ENCODE assay signal across 22 cellular contexts in genomic region chr6:14985366-14985765, GRCh38.
DNase-seq lines count a peak whose midpoint lies in the region; ATAC-seq and TF ChIP-seq lines count a peak whose summit lies in the region.
"Had no signal": no experiment of that assay in that cellular context is flagged by ENCODE, and none has a peak within 500 bp of the region (broad histone marks: within the 10 kb centered on the region; RNA-seq: fewer than 3 reads in every experiment).

No MANE protein-coding gene starts in this region.

- TF ChIP-seq CTCF in GM23338 (conservative IDR thresholded peaks at IDR 0.05; ENCODE audit: low read depth in 2 of 2) (no peak), nephron progenitor cell (IDR thresholded peaks at IDR 0.05) (no peak)

- H3K4me1 Mint-ChIP-seq in GM23338 (peaks cover 17% of the 10 kb centered on the region), nephron progenitor cell (peaks cover 31% of the 10 kb centered on the region)
- no peaks in the 10 kb centered on the region for H3K4me1 Mint-ChIP-seq in activated T-helper 1 cell treated with anti-CD3 and anti-CD28 coated beads, Interleukin-12 subunit alpha, Interleukin-12 subunit beta, Interleukin-2, Interleukin-4 antibody, amounts not matched to agents 30 ng/mL and 10 ng/mL and 1 ng/mL, durations not matched to agents 14 hours and 24 hours and 36 hours (ENCODE audit: low read depth)
- H3K4me1 Mint-ChIP-seq: CD4-positive, alpha-beta memory T cell had no signal

- no peaks in the 10 kb centered on the region for H3K27me3 ChIP-seq in GM23338 (ENCODE audit: insufficient read depth)

- H4K20me1 ChIP-seq in GM23338 (replicated peaks; ENCODE audit: insufficient read depth) = no peaks in the 10 kb centered on the region

- H3K4me2 ChIP-seq in GM23338 = no peak overlapping the region
- H3K4me2 ChIP-seq: SK-N-SH had no signal

- intact Hi-C loops in activated T-helper 1 cell treated with anti-CD3 and anti-CD28 coated beads, Interleukin-12 subunit alpha, Interleukin-12 subunit beta, Interleukin-2, Interleukin-4 antibody, amounts not matched to agents 30 ng/mL and 10 ng/mL and 1 ng/mL, durations not matched to agents 14 hours and 24 hours and 36 hours (cut with micrococcal nuclease) = no loop called here

- H3K4me3 ChIP-seq in GM23338 = no peak overlapping the region

- H3K9me2 ChIP-seq in GM23338 (ENCODE audit: insufficient read depth) = no peaks in the 10 kb centered on the region
- H3K9me2 ChIP-seq: SK-N-SH had no signal

- H3K9me3 Mint-ChIP-seq in GM23338 (no peaks in the 10 kb centered on the region), nephron progenitor cell (no peaks in the 10 kb centered on the region)
- no peaks in the 10 kb centered on the region for H3K9me3 Mint-ChIP-seq in activated T-helper 1 cell treated with anti-CD3 and anti-CD28 coated beads, Interleukin-12 subunit alpha, Interleukin-12 subunit beta, Interleukin-2, Interleukin-4 antibody, amounts not matched to agents 30 ng/mL and 10 ng/mL and 1 ng/mL, durations not matched to agents 14 hours and 24 hours and 36 hours
- H3K9me3 Mint-ChIP-seq: CD4-positive, alpha-beta memory T cell; T-helper 1 cell treated with Interleukin-12 subunit alpha and Interleukin-12 subunit beta and Interleukin-4 antibody, amounts not matched to agents 30 μg/mL and 1 μg/mL, for 36 hours had no signal

- ATAC-seq in GM23338 (no peak), GM21447 (IDR thresholded peaks at IDR 0.05; ENCODE audit: unreplicated experiment) (no peak), HG03460 (IDR thresholded peaks at IDR 0.05; ENCODE audit: unreplicated experiment) (no peak)
- ATAC-seq: PC-3 had no signal

- H3K27ac ChIP-seq in GM23338 (ENCODE audit: low read depth) = 0 out of 2 replicates have a peak overlapping the region, but pooled peaks have one; percentile 50

- H3K79me2 ChIP-seq in GM23338 (replicated peaks; ENCODE audit: insufficient read depth) = peaks cover 7% of the 10 kb centered on the region

- H3K27ac Mint-ChIP-seq in GM23338 (no peak overlapping the region), nephron progenitor cell (peak overlapping the region; percentile 40)
- peak overlapping the region; percentile 62 for H3K27ac Mint-ChIP-seq in activated T-helper 1 cell treated with anti-CD3 and anti-CD28 coated beads, Interleukin-12 subunit alpha, Interleukin-12 subunit beta, Interleukin-2, Interleukin-4 antibody, amounts not matched to agents 30 ng/mL and 10 ng/mL and 1 ng/mL, durations not matched to agents 14 hours and 24 hours and 36 hours
- H3K27ac Mint-ChIP-seq: CD4-positive, alpha-beta memory T cell; T-helper 1 cell treated with Interleukin-12 subunit alpha and Interleukin-12 subunit beta and Interleukin-4 antibody, amounts not matched to agents 30 μg/mL and 1 μg/mL, for 36 hours had no signal

- peaks cover 3% of the 10 kb centered on the region; the same call in 2 of the 3 replicates for H3K36me3 Mint-ChIP-seq in GM23338 (ENCODE audit: low read depth)
- no peaks in the 10 kb centered on the region for H3K36me3 Mint-ChIP-seq in activated T-helper 1 cell treated with anti-CD3 and anti-CD28 coated beads, Interleukin-12 subunit alpha, Interleukin-12 subunit beta, Interleukin-2, Interleukin-4 antibody, amounts not matched to agents 30 ng/mL and 10 ng/mL and 1 ng/mL, durations not matched to agents 14 hours and 24 hours and 36 hours (ENCODE audit: low read depth)
- H3K36me3 Mint-ChIP-seq in nephron progenitor cell (ENCODE audit: low read depth) = no peaks in the 10 kb centered on the region
- H3K36me3 Mint-ChIP-seq: CD4-positive, alpha-beta memory T cell had no signal

- no peak overlapping the region for H2AFZ ChIP-seq in GM23338

- H3K27me3 Mint-ChIP-seq in GM23338 (ENCODE audit: insufficient read depth, low read depth, poor library complexity) (peaks cover 17% of the 10 kb centered on the region), nephron progenitor cell (ENCODE audit: low read depth, poor library complexity) (peaks cover 7% of the 10 kb centered on the region)
- H3K27me3 Mint-ChIP-seq in activated T-helper 1 cell treated with anti-CD3 and anti-CD28 coated beads, Interleukin-12 subunit alpha, Interleukin-12 subunit beta, Interleukin-2, Interleukin-4 antibody, amounts not matched to agents 30 ng/mL and 10 ng/mL and 1 ng/mL, durations not matched to agents 14 hours and 24 hours and 36 hours (ENCODE audit: insufficient read depth) = peaks cover 17% of the 10 kb centered on the region

- H3K4me3 Mint-ChIP-seq in GM23338 = no peak overlapping the region
- no peak overlapping the region for H3K4me3 Mint-ChIP-seq in activated T-helper 1 cell treated with anti-CD3 and anti-CD28 coated beads, Interleukin-12 subunit alpha, Interleukin-12 subunit beta, Interleukin-2, Interleukin-4 antibody, amounts not matched to agents 30 ng/mL and 10 ng/mL and 1 ng/mL, durations not matched to agents 14 hours and 24 hours and 36 hours
- no peak overlapping the region for H3K4me3 Mint-ChIP-seq in nephron progenitor cell
- H3K4me3 Mint-ChIP-seq: CD4-positive, alpha-beta memory T cell; T-helper 1 cell treated with Interleukin-12 subunit alpha and Interleukin-12 subunit beta and Interleukin-4 antibody, amounts not matched to agents 30 μg/mL and 1 μg/mL, for 36 hours had no signal

- H3F3A ChIP-seq in GM23338 (replicated peaks; ENCODE audit: low read depth) = no peaks in the 10 kb centered on the region

- DNase-seq in GM23338 (ENCODE audit: low spot score) (no peak), NCI-H2171 treated with DMSO at 0.1 percent for 48 hours (lab: John Stamatoyannopoulos, UW) (peak; percentile 99), nephron progenitor cell (no peak)
- no peak for DNase-seq in activated T-helper 1 cell treated with anti-CD3 and anti-CD28 coated beads, Interleukin-12 subunit alpha, Interleukin-12 subunit beta, Interleukin-2, Interleukin-4 antibody, amounts not matched to agents 30 ng/mL and 10 ng/mL and 1 ng/mL, durations not matched to agents 14 hours and 24 hours and 36 hours (ENCODE audit: low spot score)
- DNase-seq in stimulated activated CD4-positive, alpha-beta T cell treated with anti-CD3 and anti-CD28 coated beads, Interleukin-4, amount 100 ng/mL, for 1 hour = no peak
- DNase-seq: CD4-positive, alpha-beta memory T cell; COR-L47; DMS79; EL; GF-D8; KBM-7; NCI-H1105 treated with DMSO at 0.1 percent for 48 hours; NCI-H146; NCI-H2029; NCI-H446; NCI-H526 treated with DMSO at 0.1 percent for 48 hours; PC-3; SK-N-SH; SW 1271 had no signal

- H3K36me3 ChIP-seq in GM23338 (ENCODE audit: insufficient read depth) = no peaks in the 10 kb centered on the region

- peaks cover 11% of the 10 kb centered on the region for H3K4me1 ChIP-seq in GM23338 (ENCODE audit: insufficient read depth)

TF ChIP-seq in GM23338, 12 proteins besides CTCF, POLR2A, EP300 and RAD21 (continues in another document):
- no peak for TF ChIP-seq EZH2 (IDR thresholded peaks at IDR 0.05; ENCODE audit: low read depth, unreplicated experiment)
- TF ChIP-seq, protein P1, sequence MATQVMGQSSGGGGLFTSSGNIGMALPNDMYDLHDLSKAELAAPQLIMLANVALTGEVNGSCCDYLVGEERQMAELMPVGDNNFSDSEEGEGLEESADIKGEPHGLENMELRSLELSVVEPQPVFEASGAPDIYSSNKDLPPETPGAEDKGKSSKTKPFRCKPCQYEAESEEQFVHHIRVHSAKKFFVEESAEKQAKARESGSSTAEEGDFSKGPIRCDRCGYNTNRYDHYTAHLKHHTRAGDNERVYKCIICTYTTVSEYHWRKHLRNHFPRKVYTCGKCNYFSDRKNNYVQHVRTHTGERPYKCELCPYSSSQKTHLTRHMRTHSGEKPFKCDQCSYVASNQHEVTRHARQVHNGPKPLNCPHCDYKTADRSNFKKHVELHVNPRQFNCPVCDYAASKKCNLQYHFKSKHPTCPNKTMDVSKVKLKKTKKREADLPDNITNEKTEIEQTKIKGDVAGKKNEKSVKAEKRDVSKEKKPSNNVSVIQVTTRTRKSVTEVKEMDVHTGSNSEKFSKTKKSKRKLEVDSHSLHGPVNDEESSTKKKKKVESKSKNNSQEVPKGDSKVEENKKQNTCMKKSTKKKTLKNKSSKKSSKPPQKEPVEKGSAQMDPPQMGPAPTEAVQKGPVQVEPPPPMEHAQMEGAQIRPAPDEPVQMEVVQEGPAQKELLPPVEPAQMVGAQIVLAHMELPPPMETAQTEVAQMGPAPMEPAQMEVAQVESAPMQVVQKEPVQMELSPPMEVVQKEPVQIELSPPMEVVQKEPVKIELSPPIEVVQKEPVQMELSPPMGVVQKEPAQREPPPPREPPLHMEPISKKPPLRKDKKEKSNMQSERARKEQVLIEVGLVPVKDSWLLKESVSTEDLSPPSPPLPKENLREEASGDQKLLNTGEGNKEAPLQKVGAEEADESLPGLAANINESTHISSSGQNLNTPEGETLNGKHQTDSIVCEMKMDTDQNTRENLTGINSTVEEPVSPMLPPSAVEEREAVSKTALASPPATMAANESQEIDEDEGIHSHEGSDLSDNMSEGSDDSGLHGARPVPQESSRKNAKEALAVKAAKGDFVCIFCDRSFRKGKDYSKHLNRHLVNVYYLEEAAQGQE (IDR thresholded peaks at IDR 0.05; ENCODE audit: unreplicated experiment) = no peak
- TF ChIP-seq ZNF114 (CRISPR knock-in tag; IDR thresholded peaks at IDR 0.05) = no peak
- TF ChIP-seq, protein P2, sequence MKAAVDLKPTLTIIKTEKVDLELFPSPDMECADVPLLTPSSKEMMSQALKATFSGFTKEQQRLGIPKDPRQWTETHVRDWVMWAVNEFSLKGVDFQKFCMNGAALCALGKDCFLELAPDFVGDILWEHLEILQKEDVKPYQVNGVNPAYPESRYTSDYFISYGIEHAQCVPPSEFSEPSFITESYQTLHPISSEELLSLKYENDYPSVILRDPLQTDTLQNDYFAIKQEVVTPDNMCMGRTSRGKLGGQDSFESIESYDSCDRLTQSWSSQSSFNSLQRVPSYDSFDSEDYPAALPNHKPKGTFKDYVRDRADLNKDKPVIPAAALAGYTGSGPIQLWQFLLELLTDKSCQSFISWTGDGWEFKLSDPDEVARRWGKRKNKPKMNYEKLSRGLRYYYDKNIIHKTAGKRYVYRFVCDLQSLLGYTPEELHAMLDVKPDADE (IDR thresholded peaks at IDR 0.05) = no peak
- TF ChIP-seq ZNF331 (CRISPR knock-in tag; IDR thresholded peaks at IDR 0.05; ENCODE audit: low read depth) = no peak
